ENCODE assay signal across 17 cellular contexts in genomic region chr16:1651055-1651454, GRCh38. TPM values are rescaled to one million over a fixed set of nuclear protein-coding genes. Genes with fewer than 3 reads are reported as not detected.
DNase-seq lines count a peak whose midpoint lies in the region; ATAC-seq and TF ChIP-seq lines count a peak whose summit lies in the region.
"Had no signal": no experiment of that assay in that cellular context is flagged by ENCODE, and none has a peak within 500 bp of the region (broad histone marks: within the 10 kb centered on the region; RNA-seq: fewer than 3 reads in every experiment).

No MANE protein-coding gene starts in this region.

- no peak overlapping the region for H3K9ac ChIP-seq in PC-3 (ENCODE audit: low read length)
- H3K9ac ChIP-seq: KMS-11 had no signal

- H3K4me3 Mint-ChIP-seq in activated naive CD4-positive, alpha-beta T cell treated with anti-CD3 and anti-CD28 coated beads, Interleukin-2, amount 10 ng/mL, durations not matched to agents 7 days and 5 days = no peak overlapping the region
- peak overlapping the region; percentile 75 for H3K4me3 Mint-ChIP-seq in type B pancreatic cell
- no peak overlapping the region for H3K4me3 Mint-ChIP-seq in CD8-positive, alpha-beta T cell

- H4K20me1 ChIP-seq in PC-3 (ENCODE audit: low read length) = 0 out of 2 replicates have a peak, but pooled peaks cover 5% of the 10 kb centered on the region

- peaks cover 12% of the 10 kb centered on the region for H3F3A ChIP-seq in PC-3 (ENCODE audit: low read length, unreplicated experiment)

- WGBS in sigmoid colon, 2 donors = 95 to 96% methylated on average over 9 of the region's 9 CpGs

- H3K27ac Mint-ChIP-seq in activated naive CD4-positive, alpha-beta T cell treated with anti-CD3 and anti-CD28 coated beads, Interleukin-2, amount 10 ng/mL, durations not matched to agents 7 days and 5 days = peak overlapping the region; percentile 2
- H3K27ac Mint-ChIP-seq in type B pancreatic cell = peak overlapping the region; percentile 91
- no peak overlapping the region for H3K27ac Mint-ChIP-seq in CD8-positive, alpha-beta T cell

- ATAC-seq in PC-3 (no peak), esophagus mucosa (peak; percentile 1), HG03442 (IDR thresholded peaks at IDR 0.05; ENCODE audit: unreplicated experiment) (no peak)
- no peak for ATAC-seq in CD8-positive, alpha-beta T cell

- no peaks in the 10 kb centered on the region for H3K9me2 ChIP-seq in PC-3 (replicated peaks; ENCODE audit: low read length)

- intact Hi-C loops in PC-3 (cut with micrococcal nuclease) (no loop called here), sigmoid colon (cut with DNase I) (no loop called here)
- intact Hi-C loops in CD8-positive, alpha-beta T cell (cut with DNase I, micrococcal nuclease) = no loop called here

- CTCF ChIA-PET in activated naive CD4-positive, alpha-beta T cell treated with anti-CD3 and anti-CD28 coated beads, Interleukin-2, amount 10 ng/mL, durations not matched to agents 7 days and 5 days (lab: Charles Lee) = no interaction called here
- CTCF ChIA-PET in PC-3 (lab: Charles Lee) = no interaction called here
- CTCF ChIA-PET in CD8-positive, alpha-beta T cell (lab: Charles Lee) = no interaction called here

- peaks cover 18% of the 10 kb centered on the region for H3K36me3 ChIP-seq in PC-3 (ENCODE audit: low read depth, low read length)
- peaks cover 27 to 63% (median 32%) of the 10 kb centered on the region in 4 donors for H3K36me3 ChIP-seq in sigmoid colon
- no peaks in the 10 kb centered on the region for H3K36me3 ChIP-seq in CD8-positive, alpha-beta T cell (ENCODE audit: insufficient read depth, low read length)

- H3K27ac ChIP-seq in PC-3 (ENCODE audit: low read length) (no peak overlapping the region), sigmoid colon (no peak overlapping the region)
- H3K27ac ChIP-seq in CD8-positive, alpha-beta T cell (ENCODE audit: low read depth, low read length) = no peak overlapping the region
- H3K27ac ChIP-seq: brain microvascular endothelial cell, hepatocyte, HL-60, KMS-11, transverse colon had no signal

- peaks cover 17% of the 10 kb centered on the region; the same call in 1 of the 2 replicates for H3K79me2 ChIP-seq in PC-3 (ENCODE audit: low read length)

- H3K4me3 ChIP-seq in PC-3 (ENCODE audit: low read length) (no peak overlapping the region), sigmoid colon (no peak overlapping the region)
- no peak overlapping the region for H3K4me3 ChIP-seq in CD8-positive, alpha-beta T cell (ENCODE audit: low read depth, low read length)
- H3K4me3 ChIP-seq: hepatocyte, transverse colon had no signal

- H3K4me1 ChIP-seq in PC-3 (ENCODE audit: insufficient read depth, low read length) (peaks cover 11% of the 10 kb centered on the region), sigmoid colon (no peaks in the 10 kb centered on the region)
- peaks cover 5% of the 10 kb centered on the region for H3K4me1 ChIP-seq in CD8-positive, alpha-beta T cell (ENCODE audit: insufficient read depth, low read length)
- H3K4me1 ChIP-seq: transverse colon had no signal

- BruUV-seq in PC-3 (replicated peaks; lab: Mats Ljungman, UMichigan) = no TSS peak

- no peaks in the 10 kb centered on the region for H3K27me3 Mint-ChIP-seq in activated naive CD4-positive, alpha-beta T cell treated with anti-CD3 and anti-CD28 coated beads, Interleukin-2, amount 10 ng/mL, durations not matched to agents 7 days and 5 days
- peaks cover 12% of the 10 kb centered on the region for H3K27me3 Mint-ChIP-seq in type B pancreatic cell
- H3K27me3 Mint-ChIP-seq in CD8-positive, alpha-beta T cell (ENCODE audit: low read depth) = no peaks in the 10 kb centered on the region

- H3K4me1 Mint-ChIP-seq in activated naive CD4-positive, alpha-beta T cell treated with anti-CD3 and anti-CD28 coated beads, Interleukin-2, amount 10 ng/mL, durations not matched to agents 7 days and 5 days = peaks cover 13% of the 10 kb centered on the region
- H3K4me1 Mint-ChIP-seq in type B pancreatic cell (ENCODE audit: unreplicated experiment) = peaks cover 4% of the 10 kb centered on the region
- H3K4me1 Mint-ChIP-seq in CD8-positive, alpha-beta T cell (ENCODE audit: low read depth) = peaks cover 8% of the 10 kb centered on the region

- DNase-seq in activated naive CD4-positive, alpha-beta T cell treated with anti-CD3 and anti-CD28 coated beads, Interleukin-2, amount 10 ng/mL, durations not matched to agents 7 days and 5 days = no peak
- DNase-seq in activated naive CD4-positive, alpha-beta T cell treated with anti-CD3 and anti-CD28 coated beads, Interleukin-2, amount 50 U/mL, for 16 hours = no peak
- DNase-seq in PC-3 (peak; percentile 2), type B pancreatic cell (ENCODE audit: extremely low spot score, unreplicated experiment) (no peak), sigmoid colon (no peak)
- no peak for DNase-seq in CD8-positive, alpha-beta T cell
- DNase-seq: brain microvascular endothelial cell; NCI-H1105 treated with DMSO at 0.1 percent for 48 hours; NCI-H2171; SHP77; stimulated activated CD4-positive, alpha-beta T cell treated with anti-CD3 and anti-CD28 coated beads, Interleukin-4, amount 100 ng/mL, for 1 hour; transverse colon had no signal

- H3K9me3 Mint-ChIP-seq in activated naive CD4-positive, alpha-beta T cell treated with anti-CD3 and anti-CD28 coated beads, Interleukin-2, amount 10 ng/mL, durations not matched to agents 7 days and 5 days = no peaks in the 10 kb centered on the region
- H3K9me3 Mint-ChIP-seq in type B pancreatic cell = no peaks in the 10 kb centered on the region
- H3K9me3 Mint-ChIP-seq in CD8-positive, alpha-beta T cell = no peaks in the 10 kb centered on the region

- H3K27me3 ChIP-seq in PC-3 (ENCODE audit: low read length) (no peaks in the 10 kb centered on the region), sigmoid colon (no peaks in the 10 kb centered on the region)
- H3K27me3 ChIP-seq in CD8-positive, alpha-beta T cell (ENCODE audit: insufficient read depth, low read length) = no peaks in the 10 kb centered on the region
- H3K27me3 ChIP-seq: brain microvascular endothelial cell, hepatocyte, transverse colon had no signal

- TF ChIP-seq CTCF in PC-3 (conservative IDR thresholded peaks at IDR 0.05; ENCODE audit: low read depth, low read length) = no peak
- no peak for TF ChIP-seq CTCF in type B pancreatic cell (conservative IDR thresholded peaks at IDR 0.05)
- no peak for TF ChIP-seq CTCF in sigmoid colon (IDR thresholded peaks at IDR 0.05)
- no peak for TF ChIP-seq CTCF in CD8-positive, alpha-beta T cell (IDR thresholded peaks at IDR 0.05)

- H3K9me3 ChIP-seq in PC-3 (ENCODE audit: low read length) (no peaks in the 10 kb centered on the region), sigmoid colon (no peaks in the 10 kb centered on the region)
- H3K9me3 ChIP-seq in CD8-positive, alpha-beta T cell (ENCODE audit: low read length) = no peaks in the 10 kb centered on the region
- H3K9me3 ChIP-seq: transverse colon had no signal

- no peak overlapping the region for H3K4me2 ChIP-seq in PC-3 (ENCODE audit: low read length)
- H3K4me2 ChIP-seq: hepatocyte, KMS-11 had no signal

- no peak for TF ChIP-seq POLR2A in sigmoid colon (IDR thresholded peaks at IDR 0.05)

- peaks cover 41% of the 10 kb centered on the region for H3K36me3 Mint-ChIP-seq in activated naive CD4-positive, alpha-beta T cell treated with anti-CD3 and anti-CD28 coated beads, Interleukin-2, amount 10 ng/mL, durations not matched to agents 7 days and 5 days
- peaks cover 34% of the 10 kb centered on the region for H3K36me3 Mint-ChIP-seq in type B pancreatic cell
- peaks cover 65% of the 10 kb centered on the region for H3K36me3 Mint-ChIP-seq in CD8-positive, alpha-beta T cell

- no peak overlapping the region for H2AFZ ChIP-seq in PC-3 (ENCODE audit: low read length)
- H2AFZ ChIP-seq: hepatocyte had no signal

- POLR2A ChIA-PET in PC-3 (lab: Charles Lee; ENCODE audit: unreplicated experiment) = no interaction called here
- POLR2A ChIA-PET in CD8-positive, alpha-beta T cell (lab: Charles Lee) = no interaction called here

- no peak for TF ChIP-seq EP300 in sigmoid colon (IDR thresholded peaks at IDR 0.05)

RNA-seq across cellular contexts. Expression of gene JPT2, which starts 27.0 kb away (rescaled TPM):
- total RNA-seq in PC-3 (2014; rRNA removed) (85.2 and 86.5 TPM in 2 replicates), esophagus mucosa (79.3 TPM), type B pancreatic cell (ENCODE audit: low replicate concordance) (116 and 132 TPM in 2 replicates), sigmoid colon (10 to 100 TPM; 12.4 to 18.1 (median 17.3) TPM)
- polyA plus RNA-seq in sigmoid colon = 10 to 100 TPM; 25.2 to 53.7 (median 33.8) TPM
- total RNA-seq in CD8-positive, alpha-beta T cell = 1 to 10 TPM; 1.4 to 2.8 TPM

RNA-seq across cellular contexts. Expression of gene CRAMP1, which starts 38.9 kb away (rescaled TPM):
- 8.5 and 15.5 TPM in 2 replicates for total RNA-seq in PC-3 (2014; rRNA removed)
- total RNA-seq in esophagus mucosa = 9.6 TPM
- total RNA-seq in type B pancreatic cell (ENCODE audit: low replicate concordance) = 29.0 and 31.4 TPM in 2 replicates
- 10 to 100 TPM in 1 of 4 donors, 1 to 10 TPM in 3; 6.4 to 24.6 (median 8.0) TPM for total RNA-seq in sigmoid colon
- 10 to 100 TPM in 1 of 3 donors, 1 to 10 TPM in 2; 2.4 to 13.5 (median 2.5) TPM for polyA plus RNA-seq in sigmoid colon
- 10 to 100 TPM; 13.7 to 15.4 TPM for total RNA-seq in CD8-positive, alpha-beta T cell

RNA-seq across cellular contexts. Expression of gene IFT140, which starts 39.2 kb away (rescaled TPM):
- total RNA-seq in PC-3 (2014; rRNA removed) (4.2 and 6.2 TPM in 2 replicates), esophagus mucosa (8.3 TPM), type B pancreatic cell (ENCODE audit: low replicate concordance) (27.9 and 55.1 TPM in 2 replicates), sigmoid colon (10 to 100 TPM in 3 of 4 donors, 1 to 10 TPM in 1; 9.2 to 36.8 (median 16.8) TPM)
- 10 to 100 TPM in 1 of 3 donors, 1 to 10 TPM in 2; 3.7 to 10.2 (median 4.8) TPM for polyA plus RNA-seq in sigmoid colon
- total RNA-seq in CD8-positive, alpha-beta T cell = 1 to 10 TPM; 5.6 to 7.5 TPM

RNA-seq across cellular contexts. Expression of gene MAPK8IP3, which starts 54.9 kb away (rescaled TPM):
- total RNA-seq in PC-3 (2014; rRNA removed) (41.1 and 59.7 TPM in 2 replicates), esophagus mucosa (16.3 TPM), type B pancreatic cell (ENCODE audit: low replicate concordance) (50.4 and 97.5 TPM in 2 replicates), sigmoid colon (10 to 100 TPM; 22.1 to 80.9 (median 30.8) TPM)
- polyA plus RNA-seq in sigmoid colon = 10 to 100 TPM in 1 of 3 donors, 1 to 10 TPM in 2; 3.6 to 79.1 (median 5.5) TPM
- 100 to 1,000 TPM; 381 to 419 TPM for total RNA-seq in CD8-positive, alpha-beta T cell
